ENCODE assay signal across 20 cellular contexts in genomic region chr20:52833901-52834300, GRCh38.
"Had no signal": no experiment of that assay in that cellular context is flagged by ENCODE, and none has a peak within 500 bp of the region (broad histone marks: within the 10 kb centered on the region; RNA-seq: fewer than 3 reads in every experiment).

No MANE protein-coding gene starts in this region.

- H3K9me3 ChIP-seq: MG63, SJSA1 had no signal

- DNase-seq: KBM-7, MG63, NCI-H1092, NCI-H1105 treated with DMSO at 0.1 percent for 48 hours, NCI-H1417 treated with DMSO at 0.1 percent for 48 hours, NCI-H146, NCI-H1694 treated with DMSO at 0.1 percent for 48 hours, NCI-H1930, NCI-H2081, NCI-H2171, NCI-H226, NCI-H446, NCI-H510A, NCI-H524 treated with DMSO at 0.1 percent for 48 hours, Right ventricle myocardium superior, RPMI8226, SIG-M5 had no signal

- H3K36me3 ChIP-seq: MG63, SJSA1 had no signal

- H3K4me1 ChIP-seq: SJSA1 had no signal

- H3K27me3 ChIP-seq: MG63, SJSA1 had no signal

- H3K4me3 ChIP-seq: MG63, SJSA1, SK-N-MC had no signal

- H3K27ac ChIP-seq: SJSA1, SK-N-MC had no signal

- FAIRE-seq: RCC 7860 had no signal
